In genomic region chr1:23548704-23549143, GRCh38 we compare ENCODE assay signal across 1 cellular context.
TF ChIP-seq lines count a peak whose summit lies in the region.

No MANE protein-coding gene starts in this region.

TF ChIP-seq in endothelial cell of umbilical vein, 7 proteins besides CTCF, POLR2A, EP300 and RAD21:
- TF ChIP-seq GATA2 (IDR thresholded peaks at IDR 0.05; ENCODE audit: insufficient read depth, insufficient read length, low read depth, low read length), result no peak
- TF ChIP-seq POLR2AphosphoS5 (IDR thresholded peaks at IDR 0.05; ENCODE audit: insufficient read depth, low read depth, low read length), result no peak
- TF ChIP-seq, protein P1, sequence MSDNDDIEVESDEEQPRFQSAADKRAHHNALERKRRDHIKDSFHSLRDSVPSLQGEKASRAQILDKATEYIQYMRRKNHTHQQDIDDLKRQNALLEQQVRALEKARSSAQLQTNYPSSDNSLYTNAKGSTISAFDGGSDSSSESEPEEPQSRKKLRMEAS (IDR thresholded peaks at IDR 0.05; ENCODE audit: insufficient read depth, insufficient read length), result no peak
- TF ChIP-seq FOS (IDR thresholded peaks at IDR 0.05; ENCODE audit: borderline replicate concordance, insufficient read depth, low read length), result no peak
